In the genomic region with DNA sequence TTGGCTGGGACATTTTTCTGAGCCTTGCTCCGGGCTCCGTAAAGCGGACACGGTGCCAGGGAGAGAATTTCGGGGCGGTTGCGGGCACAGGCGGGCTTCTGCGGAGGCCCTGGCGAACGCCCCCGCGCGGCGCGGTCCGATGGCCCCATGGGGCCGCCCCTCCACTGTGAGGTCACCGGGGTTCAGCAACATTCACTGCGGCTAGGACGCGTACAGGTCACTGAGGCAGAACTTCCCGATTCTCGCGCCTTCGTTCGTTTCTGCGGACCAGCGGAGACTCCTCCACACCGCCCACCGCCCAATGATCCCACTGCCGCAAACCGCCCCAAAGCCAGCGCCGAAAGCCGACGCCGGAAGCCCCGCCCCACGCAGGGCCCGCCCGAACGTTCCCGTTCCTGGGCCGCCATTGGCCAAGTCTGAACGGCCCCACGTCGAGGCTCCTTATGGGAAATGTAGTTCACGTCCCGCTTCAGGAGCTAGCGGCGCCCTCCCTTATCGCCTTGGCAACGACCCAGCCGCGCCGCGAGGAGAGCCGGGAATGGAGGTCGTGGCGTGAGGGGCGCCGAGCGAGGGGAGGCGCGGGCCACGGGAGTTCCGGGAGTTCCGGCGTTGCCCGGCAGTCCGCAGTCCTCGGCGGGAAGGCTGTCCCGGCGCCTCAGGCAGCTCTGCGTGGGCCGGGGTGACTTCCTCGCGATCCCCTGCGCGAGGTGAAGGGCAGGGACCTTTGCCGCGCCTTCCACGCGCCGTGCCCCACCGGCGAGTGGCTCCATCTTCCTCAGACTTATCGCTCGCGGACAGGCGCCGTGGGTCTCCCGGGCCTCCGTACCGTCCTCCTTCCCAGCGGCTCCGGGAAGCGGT, we compare ENCODE assay signal across 8 cellular contexts. TPM values are rescaled to one million over a fixed set of nuclear protein-coding genes. Genes with fewer than 3 reads are reported as not detected.
DNase-seq lines count a peak whose midpoint lies in the region; ATAC-seq and TF ChIP-seq lines count a peak whose summit lies in the region.

A gene (plus strand): TSS at position 498 of the 858 bp plus-strand sequence. CDS start 499 bp downstream, outside the sequence.

- H3K9me2 ChIP-seq in MM.1S (replicated peaks; ENCODE audit: insufficient read depth, low read length) = no peaks in the 10 kb centered on the region
- no peaks in the 10 kb centered on the region for H3K9me2 ChIP-seq in neural cell (ENCODE audit: insufficient read depth, low read length)

- peaks cover 43% of the 10 kb centered on the region for H3K4me1 Mint-ChIP-seq in stimulated activated naive CD8-positive, alpha-beta T cell treated with anti-CD3 and anti-CD28 coated beads, Interleukin-15, amount 100 ng/mL, for 72 hours

- peak; percentile 96 for ATAC-seq in stimulated activated naive CD8-positive, alpha-beta T cell treated with anti-CD3 and anti-CD28 coated beads, Interleukin-15, amount 100 ng/mL, for 72 hours

- TF ChIP-seq CTCF in MM.1S (IDR thresholded peaks at IDR 0.05; ENCODE audit: low read length) (peak; percentile 37), fibroblast of villous mesenchyme (IDR thresholded peaks at IDR 0.05; ENCODE audit: insufficient read depth, low read depth, low read length) (peak; percentile 13), neural cell (IDR thresholded peaks at IDR 0.05; ENCODE audit: poor library complexity, severe bottlenecking) (peak; percentile 48)

- DNase-seq in GDM1 (lab: John Stamatoyannopoulos, UW) = peak; percentile 97
- peak; percentile 95 for DNase-seq in HCEC 1CT
- peak; percentile 93 for DNase-seq in MM.1S
- peak; percentile 93 for DNase-seq in SHP77 treated with DMSO at 0.1 percent for 48 hours (lab: John Stamatoyannopoulos, UW)
- peak; percentile 93 for DNase-seq in activated gamma-delta T cell treated with Interleukin-2 at 50 U/mL for 16 hours
- peak; percentile 94 for DNase-seq in fibroblast of villous mesenchyme (ENCODE audit: low read depth)
- DNase-seq in stimulated activated naive CD8-positive, alpha-beta T cell treated with anti-CD3 and anti-CD28 coated beads, Interleukin-15, amount 100 ng/mL, for 72 hours = peak; percentile 91 to 94

- H3F3A ChIP-seq in MM.1S (ENCODE audit: insufficient read depth, low read length) (no peaks in the 10 kb centered on the region), neural cell (ENCODE audit: insufficient read depth, low read length, poor library complexity, severe bottlenecking) (no peaks in the 10 kb centered on the region)

- no peaks in the 10 kb centered on the region for H3K27me3 Mint-ChIP-seq in stimulated activated naive CD8-positive, alpha-beta T cell treated with anti-CD3 and anti-CD28 coated beads, Interleukin-15, amount 100 ng/mL, for 72 hours

- H3K4me2 ChIP-seq in MM.1S (ENCODE audit: low read depth, low read length) = peak within 1 kb of the TSS; percentile 97
- peak within 1 kb of the TSS; percentile 91 for H3K4me2 ChIP-seq in neural cell (ENCODE audit: low read length)

- peak; percentile 28 for TF ChIP-seq EP300 in neural cell (conservative IDR thresholded peaks at IDR 0.05; ENCODE audit: poor library complexity, severe bottlenecking)

- H2AFZ ChIP-seq in MM.1S (ENCODE audit: low read length) (peak within 1 kb of the TSS; percentile 97), neural cell (ENCODE audit: low read depth, low read length) (peak within 1 kb of the TSS; percentile 60)

- TF ChIP-seq RAD21 in neural cell (conservative IDR thresholded peaks at IDR 0.05) = no peak

- H3K36me3 ChIP-seq in MM.1S (replicated peaks; ENCODE audit: insufficient read depth, low read length) (no peaks in the 10 kb centered on the region), neural cell (ENCODE audit: insufficient read depth, low read length) (no peaks in the 10 kb centered on the region)

- H3K27ac ChIP-seq in MM.1S (ENCODE audit: low read length) (no peak within 1 kb of the TSS), neural cell (ENCODE audit: low read length) (peak within 1 kb of the TSS; percentile 89)

- no peaks in the 10 kb centered on the region for H3K9me3 Mint-ChIP-seq in stimulated activated naive CD8-positive, alpha-beta T cell treated with anti-CD3 and anti-CD28 coated beads, Interleukin-15, amount 100 ng/mL, for 72 hours

- no peaks in the 10 kb centered on the region for H3K9me3 ChIP-seq in MM.1S (replicated peaks; ENCODE audit: insufficient read depth, low read length)
- no peaks in the 10 kb centered on the region for H3K9me3 ChIP-seq in neural cell (ENCODE audit: low read length)

- H3K4me3 ChIP-seq in MM.1S (ENCODE audit: low read length) (peak within 1 kb of the TSS; percentile 95), fibroblast of villous mesenchyme (ENCODE audit: low read depth, low read length) (peak within 1 kb of the TSS; percentile 93), neural cell (ENCODE audit: low read length) (peak within 1 kb of the TSS; percentile 99)

- peak within 1 kb of the TSS; percentile 67 for H3K9ac ChIP-seq in MM.1S (ENCODE audit: low read length)
- peak within 1 kb of the TSS; percentile 90 for H3K9ac ChIP-seq in neural cell (ENCODE audit: low read length)

- H3K4me1 ChIP-seq in MM.1S (ENCODE audit: low read length) = 0 out of 2 replicates have a peak, but pooled peaks cover 6% of the 10 kb centered on the region

- H3K27ac Mint-ChIP-seq in stimulated activated naive CD8-positive, alpha-beta T cell treated with anti-CD3 and anti-CD28 coated beads, Interleukin-15, amount 100 ng/mL, for 72 hours = peak within 1 kb of the TSS; percentile 93 to 98

- H3K79me2 ChIP-seq in MM.1S (ENCODE audit: low read length) (no peaks in the 10 kb centered on the region), neural cell (replicated peaks; ENCODE audit: insufficient read depth, low read length) (peaks cover 12% of the 10 kb centered on the region)

- peak within 1 kb of the TSS; percentile 86 to 99 for H3K4me3 Mint-ChIP-seq in stimulated activated naive CD8-positive, alpha-beta T cell treated with anti-CD3 and anti-CD28 coated beads, Interleukin-15, amount 100 ng/mL, for 72 hours

- H3K27me3 ChIP-seq in MM.1S (replicated peaks; ENCODE audit: insufficient read depth, low read length) = no peaks in the 10 kb centered on the region
- H3K27me3 ChIP-seq in neural cell (ENCODE audit: insufficient read depth, low read depth, low read length) = no peaks in the 10 kb centered on the region

- H4K20me1 ChIP-seq in MM.1S (ENCODE audit: insufficient read depth, low read length) (no peaks in the 10 kb centered on the region), neural cell (ENCODE audit: insufficient read depth) (no peaks in the 10 kb centered on the region)

TF ChIP-seq in neural cell, 6 proteins besides CTCF, POLR2A, EP300 and RAD21:
- no peak for TF ChIP-seq EZH2 (IDR thresholded peaks at IDR 0.05; ENCODE audit: borderline replicate concordance, insufficient read depth, low read length, poor library complexity, severe bottlenecking)
- TF ChIP-seq TAF1 (IDR thresholded peaks at IDR 0.05; ENCODE audit: low read depth) = peak; percentile 71
- TF ChIP-seq, protein P1, sequence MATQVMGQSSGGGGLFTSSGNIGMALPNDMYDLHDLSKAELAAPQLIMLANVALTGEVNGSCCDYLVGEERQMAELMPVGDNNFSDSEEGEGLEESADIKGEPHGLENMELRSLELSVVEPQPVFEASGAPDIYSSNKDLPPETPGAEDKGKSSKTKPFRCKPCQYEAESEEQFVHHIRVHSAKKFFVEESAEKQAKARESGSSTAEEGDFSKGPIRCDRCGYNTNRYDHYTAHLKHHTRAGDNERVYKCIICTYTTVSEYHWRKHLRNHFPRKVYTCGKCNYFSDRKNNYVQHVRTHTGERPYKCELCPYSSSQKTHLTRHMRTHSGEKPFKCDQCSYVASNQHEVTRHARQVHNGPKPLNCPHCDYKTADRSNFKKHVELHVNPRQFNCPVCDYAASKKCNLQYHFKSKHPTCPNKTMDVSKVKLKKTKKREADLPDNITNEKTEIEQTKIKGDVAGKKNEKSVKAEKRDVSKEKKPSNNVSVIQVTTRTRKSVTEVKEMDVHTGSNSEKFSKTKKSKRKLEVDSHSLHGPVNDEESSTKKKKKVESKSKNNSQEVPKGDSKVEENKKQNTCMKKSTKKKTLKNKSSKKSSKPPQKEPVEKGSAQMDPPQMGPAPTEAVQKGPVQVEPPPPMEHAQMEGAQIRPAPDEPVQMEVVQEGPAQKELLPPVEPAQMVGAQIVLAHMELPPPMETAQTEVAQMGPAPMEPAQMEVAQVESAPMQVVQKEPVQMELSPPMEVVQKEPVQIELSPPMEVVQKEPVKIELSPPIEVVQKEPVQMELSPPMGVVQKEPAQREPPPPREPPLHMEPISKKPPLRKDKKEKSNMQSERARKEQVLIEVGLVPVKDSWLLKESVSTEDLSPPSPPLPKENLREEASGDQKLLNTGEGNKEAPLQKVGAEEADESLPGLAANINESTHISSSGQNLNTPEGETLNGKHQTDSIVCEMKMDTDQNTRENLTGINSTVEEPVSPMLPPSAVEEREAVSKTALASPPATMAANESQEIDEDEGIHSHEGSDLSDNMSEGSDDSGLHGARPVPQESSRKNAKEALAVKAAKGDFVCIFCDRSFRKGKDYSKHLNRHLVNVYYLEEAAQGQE (IDR thresholded peaks at IDR 0.05; ENCODE audit: borderline replicate concordance) = peak; percentile 32
- peak; percentile 98 for TF ChIP-seq MXI1 (conservative IDR thresholded peaks at IDR 0.05; ENCODE audit: poor library complexity, severe bottlenecking)
- no peak for TF ChIP-seq SMC3 (conservative IDR thresholded peaks at IDR 0.05; ENCODE audit: poor library complexity)
- TF ChIP-seq POLR2AphosphoS5 (IDR thresholded peaks at IDR 0.05) = peak; percentile 97

RNA-seq across cellular contexts. Expression of the gene that starts here (rescaled TPM):
- 18.4 and 26.3 TPM in 2 replicates for total RNA-seq in fibroblast of villous mesenchyme
- polyA plus RNA-seq in neural cell = 17.9 and 29.6 TPM in 2 replicates
- 33.8 and 38.7 TPM in 2 replicates for polyA minus RNA-seq in neural cell
